1 cellular context compared by ENCODE assay signal in genomic region chr17:57674894-57675293, GRCh38.
TF ChIP-seq lines count a peak whose summit lies in the region.

No MANE protein-coding gene starts in this region.

TF ChIP-seq in HepG2, 621 proteins besides CTCF, POLR2A, EP300 and RAD21 (continued from another document):
- no peak for TF ChIP-seq ZNF841 (CRISPR knock-in tag; IDR thresholded peaks at IDR 0.05; ENCODE audit: borderline replicate concordance)
- no peak for TF ChIP-seq ZKSCAN1 (IDR thresholded peaks at IDR 0.05; ENCODE audit: low read length)
- TF ChIP-seq ZNF564 (CRISPR knock-in tag; IDR thresholded peaks at IDR 0.05): no peak
- TF ChIP-seq SMYD3 (CRISPR knock-in tag; IDR thresholded peaks at IDR 0.05): no peak
- no peak for TF ChIP-seq FOXO1 (CRISPR knock-in tag; IDR thresholded peaks at IDR 0.05)
- TF ChIP-seq HNRNPLL (IDR thresholded peaks at IDR 0.05; ENCODE audit: low read depth, low read length, poor library complexity, severe bottlenecking): peak; percentile 19
- TF ChIP-seq AGO2 (optimal IDR thresholded peaks at IDR 0.05; ENCODE audit: low read depth, low read length): peak; percentile 85
